In the genomic region with DNA sequence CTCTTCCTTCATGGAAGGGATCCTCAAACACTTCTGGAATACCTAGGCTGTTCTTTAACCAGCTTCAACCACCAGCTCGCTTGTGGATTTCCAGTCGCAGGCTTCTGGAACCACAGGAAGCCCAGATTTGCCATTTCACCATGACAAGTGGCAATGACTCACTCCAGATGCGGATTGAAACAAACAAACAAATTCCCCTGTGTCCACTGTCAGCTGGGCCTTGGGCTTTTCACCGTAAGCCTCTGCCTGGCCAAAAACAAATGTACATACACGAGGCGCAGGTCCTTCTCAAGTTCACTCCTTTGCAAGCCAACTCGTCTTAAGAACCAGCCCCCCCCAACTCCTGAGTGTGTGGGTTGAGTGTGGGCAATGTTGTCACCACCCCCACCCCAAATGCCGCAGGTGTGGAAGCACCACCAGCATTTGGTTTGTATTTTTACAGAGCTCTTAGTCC, we compare ENCODE assay signal across 8 cellular contexts. TPM values are rescaled to one million over a fixed set of nuclear protein-coding genes. Genes with fewer than 3 reads are reported as not detected.
DNase-seq lines count a peak whose midpoint lies in the region; ATAC-seq, FAIRE-seq and TF ChIP-seq lines count a peak whose summit lies in the region.

No MANE protein-coding gene starts in this region.

- peak in 1 of 2 donors; percentile 2 for TF ChIP-seq RAD21 in liver (IDR thresholded peaks at IDR 0.05)

- H3K4me1 ChIP-seq in astrocyte (ENCODE audit: insufficient read depth, low read length) (peaks cover 46% of the 10 kb centered on the region), liver (ENCODE audit: control insufficient read depth in 4 of 4, insufficient read depth in 4 of 4, low read length in 3 of 4) (peaks cover 0 to 56% (median 21%) of the 10 kb centered on the region in 4 donors), tibial nerve (peaks cover 0 to 40% (median 29%) of the 10 kb centered on the region in 4 donors)

- no peak overlapping the region for H3K27ac Mint-ChIP-seq in activated CD8-positive, alpha-beta memory T cell treated with anti-CD3 and anti-CD28 coated beads, Interleukin-2, amount 10 ng/mL, durations not matched to agents 7 days and 5 days
- H3K27ac Mint-ChIP-seq in astrocyte (ENCODE audit: unreplicated experiment): peak overlapping the region; percentile 98

- FAIRE-seq in astrocyte (lab: Jason Lieb, UNC): no peak

- H3K4me3 ChIP-seq in astrocyte (ENCODE audit: insufficient read depth, low read depth, low read length): no peak overlapping the region
- peak overlapping the region; percentile 71 to 97 (median 80) for H3K4me3 ChIP-seq in liver (ENCODE audit: low read depth in 1 of 3, low read length in 3 of 3)
- peak overlapping the region in 2 of 4 donors; percentile 45 to 77 for H3K4me3 ChIP-seq in tibial nerve

- no peak overlapping the region for H3K9ac ChIP-seq in astrocyte (ENCODE audit: low read length)
- H3K9ac ChIP-seq in liver (ENCODE audit: low read depth in 1 of 2, low read length in 2 of 2): peak overlapping the region; percentile 88 to 89

- TF ChIP-seq CTCF in astrocyte (IDR thresholded peaks at IDR 0.05; ENCODE audit: insufficient read depth, low read depth, low read length): no peak
- TF ChIP-seq CTCF in liver (IDR thresholded peaks at IDR 0.05; ENCODE audit: low read depth, low read length, missing input control): no peak
- no peak for TF ChIP-seq CTCF in tibial nerve (IDR thresholded peaks at IDR 0.05)

- H3K9me3 Mint-ChIP-seq in activated CD8-positive, alpha-beta memory T cell treated with anti-CD3 and anti-CD28 coated beads, Interleukin-2, amount 10 ng/mL, durations not matched to agents 7 days and 5 days (ENCODE audit: low read depth): no peaks in the 10 kb centered on the region
- no peaks in the 10 kb centered on the region for H3K9me3 Mint-ChIP-seq in astrocyte (ENCODE audit: unreplicated experiment)

- peak; percentile 66 for DNase-seq in activated CD8-positive, alpha-beta memory T cell treated with anti-CD3 and anti-CD28 coated beads for 24 hours
- no peak for DNase-seq in activated CD8-positive, alpha-beta memory T cell treated with anti-CD3 and anti-CD28 coated beads, Interleukin-2, amount 10 ng/mL, durations not matched to agents 7 days and 5 days
- DNase-seq in astrocyte (ENCODE audit: low read depth): peak; percentile 64
- peak in 1 of 2 donors; percentile 48 for DNase-seq in tibial nerve (ENCODE audit: low spot score in 2 of 2)
- no peak for DNase-seq in AML-193 (lab: John Stamatoyannopoulos, UW)

- WGBS in liver: 37% methylated on average over 8 of the region's 8 CpGs
- 67 to 70% methylated on average over 8 of the region's 8 CpGs for WGBS in tibial nerve, 2 donors

- no peak overlapping the region for H3K27ac ChIP-seq in astrocyte (ENCODE audit: low read depth, low read length)
- peak overlapping the region; percentile 100 for H3K27ac ChIP-seq in liver (ENCODE audit: low read depth in 1 of 2, low read length in 2 of 2)
- H3K27ac ChIP-seq in tibial nerve: peak overlapping the region; percentile 9 to 99 (median 80)

- peaks cover 25% of the 10 kb centered on the region for H3K36me3 ChIP-seq in astrocyte (ENCODE audit: insufficient read depth, low read length)
- H3K36me3 ChIP-seq in liver (ENCODE audit: control insufficient read depth in 4 of 4, insufficient read depth in 3 of 4, low read depth in 1 of 4, low read length in 3 of 4): peaks cover 0 to 28% (median 25%) of the 10 kb centered on the region in 4 donors
- H3K36me3 ChIP-seq in tibial nerve: peaks cover 0 to 34% (median 13%) of the 10 kb centered on the region in 3 donors

- CTCF ChIA-PET in activated CD8-positive, alpha-beta memory T cell treated with anti-CD3 and anti-CD28 coated beads, Interleukin-2, amount 10 ng/mL, durations not matched to agents 7 days and 5 days (lab: Charles Lee): interaction anchor here (0.7 to 7.3 kb wide), 10 partner anchors 16 to 1306 kb away, joined by 3 to 391 read pairs (median 4); a partner anchor contains a TSS

- peak in 1 of 2 donors; percentile 11 for TF ChIP-seq EP300 in tibial nerve (IDR thresholded peaks at IDR 0.05)

- no peak for ATAC-seq in activated CD8-positive, alpha-beta memory T cell treated with anti-CD3 and anti-CD28 coated beads, Interleukin-2, amount 10 ng/mL, durations not matched to agents 7 days and 5 days
- no peak for ATAC-seq in GM18511 (IDR thresholded peaks at IDR 0.05; ENCODE audit: unreplicated experiment)
- no peak for ATAC-seq in HG02759 (IDR thresholded peaks at IDR 0.05; ENCODE audit: unreplicated experiment)

- no peak overlapping the region for H3K4me3 Mint-ChIP-seq in activated CD8-positive, alpha-beta memory T cell treated with anti-CD3 and anti-CD28 coated beads, Interleukin-2, amount 10 ng/mL, durations not matched to agents 7 days and 5 days
- peak overlapping the region; percentile 94 for H3K4me3 Mint-ChIP-seq in astrocyte (ENCODE audit: unreplicated experiment)

- H3K4me2 ChIP-seq in astrocyte (ENCODE audit: low read length): peak overlapping the region; percentile 95

- H3K79me2 ChIP-seq in astrocyte (ENCODE audit: insufficient read depth, low read length): peaks cover 64% of the 10 kb centered on the region

- H3K27me3 Mint-ChIP-seq in activated CD8-positive, alpha-beta memory T cell treated with anti-CD3 and anti-CD28 coated beads, Interleukin-2, amount 10 ng/mL, durations not matched to agents 7 days and 5 days: peaks cover 10% of the 10 kb centered on the region
- H3K27me3 Mint-ChIP-seq in astrocyte (ENCODE audit: low read depth, unreplicated experiment): no peaks in the 10 kb centered on the region

- H3K9me3 ChIP-seq in astrocyte (ENCODE audit: insufficient read depth, low read depth, low read length) (no peaks in the 10 kb centered on the region), liver (ENCODE audit: control insufficient read depth in 4 of 4, low read length in 3 of 4) (no peaks in the 10 kb centered on the region), tibial nerve (no peaks in the 10 kb centered on the region)

- H3K4me1 Mint-ChIP-seq in activated CD8-positive, alpha-beta memory T cell treated with anti-CD3 and anti-CD28 coated beads, Interleukin-2, amount 10 ng/mL, durations not matched to agents 7 days and 5 days: peaks cover 29% of the 10 kb centered on the region
- peaks cover 46% of the 10 kb centered on the region for H3K4me1 Mint-ChIP-seq in astrocyte (ENCODE audit: low read depth, unreplicated experiment)

- H3K27me3 ChIP-seq in astrocyte (ENCODE audit: insufficient read depth, low read length) (no peaks in the 10 kb centered on the region), liver (ENCODE audit: control insufficient read depth in 4 of 4, insufficient read depth in 4 of 4, low read length in 3 of 4) (no peaks in the 10 kb centered on the region), tibial nerve (no peaks in the 10 kb centered on the region)

- peaks cover 51% of the 10 kb centered on the region for H4K20me1 ChIP-seq in astrocyte (ENCODE audit: insufficient read depth, low read length)

- H2AFZ ChIP-seq in astrocyte (ENCODE audit: low read depth, low read length): no peak overlapping the region

- no peak for TF ChIP-seq POLR2A in tibial nerve (IDR thresholded peaks at IDR 0.05)

- no peaks in the 10 kb centered on the region for H3K36me3 Mint-ChIP-seq in activated CD8-positive, alpha-beta memory T cell treated with anti-CD3 and anti-CD28 coated beads, Interleukin-2, amount 10 ng/mL, durations not matched to agents 7 days and 5 days
- peaks cover 5% of the 10 kb centered on the region for H3K36me3 Mint-ChIP-seq in astrocyte (ENCODE audit: low read depth, unreplicated experiment)

TF ChIP-seq in liver, 16 proteins besides CTCF, POLR2A, EP300 and RAD21 (continues in another document):
- peak; percentile 86 to 89 for TF ChIP-seq JUND (IDR thresholded peaks at IDR 0.05)
- TF ChIP-seq, protein P1, sequence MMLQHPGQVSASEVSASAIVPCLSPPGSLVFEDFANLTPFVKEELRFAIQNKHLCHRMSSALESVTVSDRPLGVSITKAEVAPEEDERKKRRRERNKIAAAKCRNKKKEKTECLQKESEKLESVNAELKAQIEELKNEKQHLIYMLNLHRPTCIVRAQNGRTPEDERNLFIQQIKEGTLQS (IDR thresholded peaks at IDR 0.05): peak; percentile 82
- TF ChIP-seq, protein P2, sequence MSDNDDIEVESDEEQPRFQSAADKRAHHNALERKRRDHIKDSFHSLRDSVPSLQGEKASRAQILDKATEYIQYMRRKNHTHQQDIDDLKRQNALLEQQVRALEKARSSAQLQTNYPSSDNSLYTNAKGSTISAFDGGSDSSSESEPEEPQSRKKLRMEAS (IDR thresholded peaks at IDR 0.05): no peak
- no peak for TF ChIP-seq NR2F2 (IDR thresholded peaks at IDR 0.05)
- TF ChIP-seq, protein P3, sequence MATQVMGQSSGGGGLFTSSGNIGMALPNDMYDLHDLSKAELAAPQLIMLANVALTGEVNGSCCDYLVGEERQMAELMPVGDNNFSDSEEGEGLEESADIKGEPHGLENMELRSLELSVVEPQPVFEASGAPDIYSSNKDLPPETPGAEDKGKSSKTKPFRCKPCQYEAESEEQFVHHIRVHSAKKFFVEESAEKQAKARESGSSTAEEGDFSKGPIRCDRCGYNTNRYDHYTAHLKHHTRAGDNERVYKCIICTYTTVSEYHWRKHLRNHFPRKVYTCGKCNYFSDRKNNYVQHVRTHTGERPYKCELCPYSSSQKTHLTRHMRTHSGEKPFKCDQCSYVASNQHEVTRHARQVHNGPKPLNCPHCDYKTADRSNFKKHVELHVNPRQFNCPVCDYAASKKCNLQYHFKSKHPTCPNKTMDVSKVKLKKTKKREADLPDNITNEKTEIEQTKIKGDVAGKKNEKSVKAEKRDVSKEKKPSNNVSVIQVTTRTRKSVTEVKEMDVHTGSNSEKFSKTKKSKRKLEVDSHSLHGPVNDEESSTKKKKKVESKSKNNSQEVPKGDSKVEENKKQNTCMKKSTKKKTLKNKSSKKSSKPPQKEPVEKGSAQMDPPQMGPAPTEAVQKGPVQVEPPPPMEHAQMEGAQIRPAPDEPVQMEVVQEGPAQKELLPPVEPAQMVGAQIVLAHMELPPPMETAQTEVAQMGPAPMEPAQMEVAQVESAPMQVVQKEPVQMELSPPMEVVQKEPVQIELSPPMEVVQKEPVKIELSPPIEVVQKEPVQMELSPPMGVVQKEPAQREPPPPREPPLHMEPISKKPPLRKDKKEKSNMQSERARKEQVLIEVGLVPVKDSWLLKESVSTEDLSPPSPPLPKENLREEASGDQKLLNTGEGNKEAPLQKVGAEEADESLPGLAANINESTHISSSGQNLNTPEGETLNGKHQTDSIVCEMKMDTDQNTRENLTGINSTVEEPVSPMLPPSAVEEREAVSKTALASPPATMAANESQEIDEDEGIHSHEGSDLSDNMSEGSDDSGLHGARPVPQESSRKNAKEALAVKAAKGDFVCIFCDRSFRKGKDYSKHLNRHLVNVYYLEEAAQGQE (IDR thresholded peaks at IDR 0.05): no peak
- no peak for TF ChIP-seq SP1 (IDR thresholded peaks at IDR 0.05)

RNA-seq across cellular contexts. Expression of a gene that starts 8.8 kb away (rescaled TPM):
- total RNA-seq in activated CD8-positive, alpha-beta memory T cell treated with anti-CD3 and anti-CD28 coated beads, Interleukin-2, amount 10 ng/mL, durations not matched to agents 7 days and 5 days: 10 to 100 TPM; 12.1 to 13.2 TPM
- total RNA-seq in astrocyte (46.0 and 46.2 TPM in 2 replicates), liver (10 to 100 TPM in 1 of 2 donors, 1 to 10 TPM in 1; 7.8 to 71.8 TPM), tibial nerve (100 to 1,000 TPM; 272 to 500 (median 305) TPM)
- 10 to 100 TPM in 1 of 2 donors, 1 to 10 TPM in 1; 9.1 to 17.6 TPM for polyA plus RNA-seq in liver

RNA-seq across cellular contexts. Expression of a gene that starts 34.1 kb away (rescaled TPM):
- total RNA-seq in activated CD8-positive, alpha-beta memory T cell treated with anti-CD3 and anti-CD28 coated beads, Interleukin-2, amount 10 ng/mL, durations not matched to agents 7 days and 5 days: not detected
- total RNA-seq in astrocyte (not detected in 2 replicates), liver (not detected), tibial nerve (not detected)
- polyA plus RNA-seq in liver: not detected

Comparison
In these comparisons a context has a peak if more than half of its experiments do, and no peak if none do; other contexts are left out.
1. DNase-seq: peak in activated CD8-positive, alpha-beta memory T cell treated with anti-CD3 and anti-CD28 coated beads for 24 hours (single experiment) and astrocyte (single experiment); none in activated CD8-positive, alpha-beta memory T cell treated with anti-CD3 and anti-CD28 coated beads, Interleukin-2, amount 10 ng/mL, durations not matched to agents 7 days and 5 days (single experiment) and AML-193 (0 of 2).